19 cellular contexts compared by ENCODE assay signal in genomic region chr9:117134826-117135411, GRCh38.
DNase-seq lines count a peak whose midpoint lies in the region; ATAC-seq and TF ChIP-seq lines count a peak whose summit lies in the region.
"Had no signal": no experiment of that assay in that cellular context is flagged by ENCODE, and none has a peak within 500 bp of the region (broad histone marks: within the 10 kb centered on the region; RNA-seq: fewer than 3 reads in every experiment).

No MANE protein-coding gene starts in this region.

- peak overlapping the region in 8 of 11 experiments; percentile 1 to 60 (median 42); a peak in 9 of 22 replicates for H3K4me2 ChIP-seq in BLaER1 treated with 17β-estradiol and CSF1 and Interleukin-3, amounts not matched to agents 10 nM and 100 nM
- no peak overlapping the region for H3K4me2 ChIP-seq in trophoblast cell (ENCODE audit: low read length)

- H2BK12ac ChIP-seq in trophoblast cell (ENCODE audit: low read length), result no peak overlapping the region

- H3K79me1 ChIP-seq in trophoblast cell (ENCODE audit: low read length), result no peaks in the 10 kb centered on the region

- no peak for ATAC-seq in GM18907 (IDR thresholded peaks at IDR 0.05; ENCODE audit: unreplicated experiment)
- no peak for ATAC-seq in stimulated activated naive B cell treated with anti-CD40 and anti-IgM and Interleukin-4, amounts not matched to agents 10 μg/mL and 1 μg/mL and 100 μg/mL, for 72 hours (replicated peaks)
- ATAC-seq: HCT116 had no signal

- H3K4me3 ChIP-seq in BLaER1 treated with 17β-estradiol and CSF1 and Interleukin-3, amounts not matched to agents 10 nM and 100 nM, result no peak overlapping the region
- H3K4me3 ChIP-seq in epithelial cell of esophagus (ENCODE audit: low read length), result no peak overlapping the region
- no peak overlapping the region for H3K4me3 ChIP-seq in trophoblast cell (ENCODE audit: low read depth, low read length)

- H2AFZ ChIP-seq in trophoblast cell (ENCODE audit: insufficient read depth, low read length, poor library complexity), result no peak overlapping the region

- H3K23ac ChIP-seq in trophoblast cell (ENCODE audit: low read length), result peak overlapping the region; percentile 12

- H3K27ac Mint-ChIP-seq in stimulated activated naive B cell treated with anti-CD40 and anti-IgM and Interleukin-4, amounts not matched to agents 10 μg/mL and 1 μg/mL and 100 μg/mL, for 72 hours, result no peak overlapping the region
- H3K27ac Mint-ChIP-seq: CD14-positive monocyte; CD4-positive, alpha-beta memory T cell; HFFc6 had no signal

- no peaks in the 10 kb centered on the region for H3K4me1 Mint-ChIP-seq in stimulated activated naive B cell treated with anti-CD40 and anti-IgM and Interleukin-4, amounts not matched to agents 10 μg/mL and 1 μg/mL and 100 μg/mL, for 72 hours
- H3K4me1 Mint-ChIP-seq: CD14-positive monocyte; CD4-positive, alpha-beta memory T cell had no signal

- H3K9ac ChIP-seq in BLaER1 treated with 17β-estradiol and CSF1 and Interleukin-3, amounts not matched to agents 10 nM and 100 nM, result no peak overlapping the region
- H3K9ac ChIP-seq in trophoblast cell (ENCODE audit: low read length), result no peak overlapping the region

- peaks cover 0 to 41% (median 23%) of the 10 kb centered on the region in 10 experiments; a peak in 12 of 20 replicates for H3K4me1 ChIP-seq in BLaER1 treated with 17β-estradiol and CSF1 and Interleukin-3, amounts not matched to agents 10 nM and 100 nM
- no peaks in the 10 kb centered on the region for H3K4me1 ChIP-seq in trophoblast cell (ENCODE audit: control insufficient read depth in 1 of 2, insufficient read depth in 2 of 2, low read length in 2 of 2)

- no CpG with 5 or more reads among the region's 2 CpGs for WGBS in trophoblast cell (ENCODE audit: extremely low coverage, insufficient coverage, insufficient read length)

- H3K4me3 Mint-ChIP-seq in stimulated activated naive B cell treated with anti-CD40 and anti-IgM and Interleukin-4, amounts not matched to agents 10 μg/mL and 1 μg/mL and 100 μg/mL, for 72 hours, result no peak overlapping the region
- H3K4me3 Mint-ChIP-seq: CD14-positive monocyte; CD4-positive, alpha-beta memory T cell; HFFc6 had no signal

- H4K20me1 ChIP-seq in BLaER1 treated with 17β-estradiol and CSF1 and Interleukin-3, amounts not matched to agents 10 nM and 100 nM, result no peaks in the 10 kb centered on the region

- H3K27ac ChIP-seq in BLaER1 treated with 17β-estradiol and CSF1 and Interleukin-3, amounts not matched to agents 10 nM and 100 nM, result no peak overlapping the region
- H3K27ac ChIP-seq in trophoblast cell (ENCODE audit: low read depth, low read length), result no peak overlapping the region

- H3K18ac ChIP-seq in trophoblast cell (ENCODE audit: low read length), result no peak overlapping the region

- H4K12ac ChIP-seq in trophoblast cell (ENCODE audit: low read depth, low read length), result no peak overlapping the region

- no peak overlapping the region for H2BK5ac ChIP-seq in trophoblast cell (ENCODE audit: low read depth, low read length, poor library complexity)

- peaks cover 0 to 1% of the 10 kb centered on the region in 2 donors for H3K9me3 Mint-ChIP-seq in stimulated activated naive B cell treated with anti-CD40 and anti-IgM and Interleukin-4, amounts not matched to agents 10 μg/mL and 1 μg/mL and 100 μg/mL, for 72 hours

- H3K4ac ChIP-seq in trophoblast cell (ENCODE audit: low read depth, low read length), result no peak overlapping the region

- no peak overlapping the region for H2AK5ac ChIP-seq in trophoblast cell (ENCODE audit: low read length)

- H3K14ac ChIP-seq in trophoblast cell (ENCODE audit: low read length), result no peak overlapping the region

- H2BK120ac ChIP-seq in trophoblast cell (ENCODE audit: insufficient read depth, low read length, poor library complexity), result no peak overlapping the region

- no peaks in the 10 kb centered on the region for H3K36me3 Mint-ChIP-seq in stimulated activated naive B cell treated with anti-CD40 and anti-IgM and Interleukin-4, amounts not matched to agents 10 μg/mL and 1 μg/mL and 100 μg/mL, for 72 hours
- H3K36me3 Mint-ChIP-seq: CD14-positive monocyte; CD4-positive, alpha-beta memory T cell had no signal

- H3K36me3 ChIP-seq in BLaER1 treated with 17β-estradiol and CSF1 and Interleukin-3, amounts not matched to agents 10 nM and 100 nM, result 0 out of 22 replicates have a peak, but pooled peaks cover 0 to 3% (median 0%) of the 10 kb centered on the region in 11 experiments
- H3K36me3 ChIP-seq in trophoblast cell (ENCODE audit: control insufficient read depth in 1 of 2, insufficient read depth in 2 of 2, low read length in 2 of 2), result no peaks in the 10 kb centered on the region

- peaks cover 0 to 24% (median 19%) of the 10 kb centered on the region in 11 experiments; a peak in 19 of 22 replicates for H3K9me3 ChIP-seq in BLaER1 treated with 17β-estradiol and CSF1 and Interleukin-3, amounts not matched to agents 10 nM and 100 nM (replicated peaks in 1 of 11)
- H3K9me3 ChIP-seq in trophoblast cell (ENCODE audit: insufficient read depth, low read depth, low read length), result peaks cover 1% of the 10 kb centered on the region
- H3K9me3 ChIP-seq: BE2C had no signal

- no peak overlapping the region for H4K8ac ChIP-seq in trophoblast cell (ENCODE audit: low read depth, low read length)

- no peaks in the 10 kb centered on the region for H3K27me3 ChIP-seq in BLaER1 treated with 17β-estradiol and CSF1 and Interleukin-3, amounts not matched to agents 10 nM and 100 nM
- no peaks in the 10 kb centered on the region for H3K27me3 ChIP-seq in trophoblast cell (ENCODE audit: insufficient read depth, low read length)
- H3K27me3 ChIP-seq: BE2C had no signal

- H3K27me3 Mint-ChIP-seq in stimulated activated naive B cell treated with anti-CD40 and anti-IgM and Interleukin-4, amounts not matched to agents 10 μg/mL and 1 μg/mL and 100 μg/mL, for 72 hours, result no peaks in the 10 kb centered on the region

- peaks cover 2% of the 10 kb centered on the region for H3K79me2 ChIP-seq in trophoblast cell (ENCODE audit: control insufficient read depth, insufficient read depth, low read length, poor library complexity)

- TF ChIP-seq CTCF in epithelial cell of esophagus (IDR thresholded peaks at IDR 0.05; ENCODE audit: insufficient read depth, low read depth, low read length, missing control alignments), result no peak

- H4K91ac ChIP-seq in trophoblast cell (ENCODE audit: low read depth, low read length), result no peak overlapping the region

- DNase-seq in M059J (ENCODE audit: low read depth) (peak; percentile 16), epithelial cell of esophagus (ENCODE audit: low read depth) (peak; percentile 14), trophoblast cell (no peak), NOMO-1 treated with DMSO at 0.1 percent for 48 hours (lab: John Stamatoyannopoulos, UW; ENCODE audit: unreplicated experiment) (no peak), NCI-H345 (lab: John Stamatoyannopoulos, UW) (no peak)
- no peak for DNase-seq in stimulated activated naive B cell treated with anti-CD40 and anti-IgM and Interleukin-4, amounts not matched to agents 10 μg/mL and 1 μg/mL and 100 μg/mL, for 72 hours
- DNase-seq: ACHN; CD4-positive, alpha-beta memory T cell; DMS153; DMS79 treated with DMSO at 0.1 percent for 48 hours; GF-D8; GOT3; H7; HFFc6 had no signal

Comparison
In these comparisons a context has a peak if more than half of its experiments do, and no peak if none do; other contexts are left out.
1. DNase-seq: peak in M059J (single experiment) and epithelial cell of esophagus (single experiment); none in trophoblast cell (0 of 2), NOMO-1 treated with DMSO at 0.1 percent for 48 hours (single experiment), NCI-H345 (single experiment) and stimulated activated naive B cell treated with anti-CD40 and anti-IgM and Interleukin-4, amounts not matched to agents 10 μg/mL and 1 μg/mL and 100 μg/mL, for 72 hours (single experiment).